ENCODE assay signal across 1 cellular context in genomic region chr9:15469862-15470261, GRCh38.
A peak's percentile ranks its signal among the peaks of the same experiment; 100 is the strongest.
TF ChIP-seq lines count a peak whose summit lies in the region.

No MANE protein-coding gene starts in this region.

TF ChIP-seq in GM12878, 131 proteins besides CTCF, POLR2A, EP300 and RAD21 (continued from another document):
- TF ChIP-seq POLR2AphosphoS2 (IDR thresholded peaks at IDR 0.05; ENCODE audit: low read depth, low read length) (0 out of 2 replicates have a peak, but pooled peaks have one; percentile 43), ESRRA (IDR thresholded peaks at IDR 0.05; ENCODE audit: low read length) (no peak), SMC3 (IDR thresholded peaks at IDR 0.05; ENCODE audit: borderline replicate concordance, low read length) (no peak), SREBF1 (IDR thresholded peaks at IDR 0.05; ENCODE audit: low read length) (no peak)
